9 cellular contexts compared by ENCODE assay signal in genomic region chr22:41284465-41284864, GRCh38. TPM values are rescaled to one million over a fixed set of nuclear protein-coding genes. Genes with fewer than 3 reads are reported as not detected.
DNase-seq lines count a peak whose midpoint lies in the region; ATAC-seq and TF ChIP-seq lines count a peak whose summit lies in the region.
"Had no signal": no experiment of that assay in that cellular context is flagged by ENCODE, and none has a peak within 500 bp of the region (broad histone marks: within the 10 kb centered on the region; RNA-seq: fewer than 3 reads in every experiment).

No MANE protein-coding gene starts in this region.

- H3K27ac ChIP-seq in CD8-positive, alpha-beta T cell (ENCODE audit: low read depth, low read length) = peak overlapping the region; percentile 87
- H3K27ac ChIP-seq: thyroid gland had no signal

- peaks cover 21% of the 10 kb centered on the region for H3K36me3 ChIP-seq in CD8-positive, alpha-beta T cell (ENCODE audit: insufficient read depth, low read length)
- H3K36me3 ChIP-seq in MG63 = peaks cover 55% of the 10 kb centered on the region

- H3K27me3 Mint-ChIP-seq in CD8-positive, alpha-beta T cell (ENCODE audit: low read depth) = no peaks in the 10 kb centered on the region
- no peaks in the 10 kb centered on the region for H3K27me3 Mint-ChIP-seq in chondrocyte (ENCODE audit: low read depth)
- no peaks in the 10 kb centered on the region for H3K27me3 Mint-ChIP-seq in nephron (ENCODE audit: low read depth)

- no peaks in the 10 kb centered on the region for H3K9me3 ChIP-seq in CD8-positive, alpha-beta T cell (ENCODE audit: low read length)
- no peaks in the 10 kb centered on the region for H3K9me3 ChIP-seq in MG63
- H3K9me3 ChIP-seq: thyroid gland had no signal

- POLR2A ChIA-PET in CD8-positive, alpha-beta T cell (lab: Charles Lee) = no interaction called here

- DNase-seq in CD8-positive, alpha-beta T cell = no peak
- DNase-seq in MG63 (no peak), chondrocyte (ENCODE audit: low spot score) (no peak)
- no peak for DNase-seq in activated effector memory CD4-positive, alpha-beta T cell treated with anti-CD3 and anti-CD28 coated beads, Interleukin-2, amount 50 U/mL, for 16 hours
- DNase-seq in stimulated activated CD4-positive, alpha-beta T cell treated with anti-CD3 and anti-CD28 coated beads, Interleukin-4, amount 100 ng/mL, for 1 hour = no peak
- no peak for DNase-seq in stimulated activated CD4-positive, alpha-beta T cell treated with anti-CD3 and anti-CD28 coated beads, Interleukin-15, amount 100 ng/mL, for 24 hours
- DNase-seq: thyroid gland had no signal

- peak overlapping the region; percentile 98 for H3K27ac Mint-ChIP-seq in CD8-positive, alpha-beta T cell
- H3K27ac Mint-ChIP-seq in chondrocyte (ENCODE audit: unreplicated experiment) = peak overlapping the region; percentile 94
- no peak overlapping the region for H3K27ac Mint-ChIP-seq in nephron

- TF ChIP-seq CTCF in CD8-positive, alpha-beta T cell (IDR thresholded peaks at IDR 0.05) = no peak
- TF ChIP-seq CTCF in chondrocyte (IDR thresholded peaks at IDR 0.05) (no peak), nephron (IDR thresholded peaks at IDR 0.05; ENCODE audit: unreplicated experiment in 3 of 3) (no peak)

- CTCF ChIA-PET in CD8-positive, alpha-beta T cell (lab: Charles Lee) = no interaction called here

- peaks cover 24% of the 10 kb centered on the region for H3K4me1 ChIP-seq in CD8-positive, alpha-beta T cell (ENCODE audit: insufficient read depth, low read length)

- no peak overlapping the region for H3K4me3 ChIP-seq in CD8-positive, alpha-beta T cell (ENCODE audit: low read depth, low read length)
- peak overlapping the region; percentile 87 for H3K4me3 ChIP-seq in MG63

- peaks cover 32% of the 10 kb centered on the region for H3K36me3 Mint-ChIP-seq in CD8-positive, alpha-beta T cell
- H3K36me3 Mint-ChIP-seq in chondrocyte (ENCODE audit: low read depth) (peaks cover 3% of the 10 kb centered on the region), nephron (ENCODE audit: low read depth) (peaks cover 22% of the 10 kb centered on the region)

- no peaks in the 10 kb centered on the region for H3K9me3 Mint-ChIP-seq in CD8-positive, alpha-beta T cell
- H3K9me3 Mint-ChIP-seq in chondrocyte (ENCODE audit: low read depth) = no peaks in the 10 kb centered on the region
- no peaks in the 10 kb centered on the region for H3K9me3 Mint-ChIP-seq in nephron

- intact Hi-C loops in CD8-positive, alpha-beta T cell (cut with DNase I, micrococcal nuclease) = no loop called here

- peaks cover 37% of the 10 kb centered on the region for H3K4me1 Mint-ChIP-seq in CD8-positive, alpha-beta T cell (ENCODE audit: low read depth)
- H3K4me1 Mint-ChIP-seq in chondrocyte (ENCODE audit: low read depth) = peaks cover 34% of the 10 kb centered on the region
- peaks cover 11% of the 10 kb centered on the region for H3K4me1 Mint-ChIP-seq in nephron

- H3K27me3 ChIP-seq in CD8-positive, alpha-beta T cell (ENCODE audit: insufficient read depth, low read length) = no peaks in the 10 kb centered on the region
- no peaks in the 10 kb centered on the region for H3K27me3 ChIP-seq in MG63
- H3K27me3 ChIP-seq: thyroid gland had no signal

- no peak for ATAC-seq in CD8-positive, alpha-beta T cell
- no peak for ATAC-seq in HG02610 (IDR thresholded peaks at IDR 0.05; ENCODE audit: unreplicated experiment)

- peak overlapping the region; percentile 92 for H3K4me3 Mint-ChIP-seq in CD8-positive, alpha-beta T cell
- peak overlapping the region; percentile 83 for H3K4me3 Mint-ChIP-seq in chondrocyte (ENCODE audit: unreplicated experiment)
- peak overlapping the region; percentile 89 to 96 (median 92) for H3K4me3 Mint-ChIP-seq in nephron

RNA-seq across cellular contexts. Expression of gene RANGAP1, which starts 1.5 kb away (rescaled TPM):
- 100 to 1,000 TPM; 200 to 210 TPM for total RNA-seq in CD8-positive, alpha-beta T cell
- 159 and 226 TPM in 2 replicates for total RNA-seq in MG63 (2014; rRNA removed; shearing (Covaris generic); ENCODE audit: low replicate concordance)
- 34.7 to 38.6 TPM (median 35.4 TPM) in 3 replicates for total RNA-seq in chondrocyte

RNA-seq across cellular contexts. Expression of gene ZC3H7B, which starts 16.9 kb away (rescaled TPM):
- 10 to 100 TPM; 30.7 to 30.8 TPM for total RNA-seq in CD8-positive, alpha-beta T cell
- 32.2 and 43.0 TPM in 2 replicates for total RNA-seq in MG63 (2014; rRNA removed; shearing (Covaris generic); ENCODE audit: low replicate concordance)
- total RNA-seq in chondrocyte = 54.7 to 73.3 TPM (median 55.8 TPM) in 3 replicates

RNA-seq across cellular contexts. Expression of gene CHADL, which starts 43.7 kb away (rescaled TPM):
- 1 to 10 TPM; 2.3 to 2.6 TPM for total RNA-seq in CD8-positive, alpha-beta T cell
- total RNA-seq in MG63 (2014; rRNA removed; shearing (Covaris generic); ENCODE audit: low replicate concordance) = not detected in 2 replicates
- total RNA-seq in chondrocyte = 0.36 to 1.3 TPM (median 0.39 TPM) in 3 replicates

Comparison
In these comparisons a context has a peak if more than half of its experiments do, and no peak if none do; other contexts are left out.
1. H3K27ac Mint-ChIP-seq: peak in CD8-positive, alpha-beta T cell (single experiment) and chondrocyte (single experiment); none in nephron (0 of 3).
2. Peak in every context shown above with its lines, with median percentiles within 50 percentile points of each other: H3K4me3 Mint-ChIP-seq.